Comparison of ENCODE assay signal across 1 cellular context in the genomic region with DNA sequence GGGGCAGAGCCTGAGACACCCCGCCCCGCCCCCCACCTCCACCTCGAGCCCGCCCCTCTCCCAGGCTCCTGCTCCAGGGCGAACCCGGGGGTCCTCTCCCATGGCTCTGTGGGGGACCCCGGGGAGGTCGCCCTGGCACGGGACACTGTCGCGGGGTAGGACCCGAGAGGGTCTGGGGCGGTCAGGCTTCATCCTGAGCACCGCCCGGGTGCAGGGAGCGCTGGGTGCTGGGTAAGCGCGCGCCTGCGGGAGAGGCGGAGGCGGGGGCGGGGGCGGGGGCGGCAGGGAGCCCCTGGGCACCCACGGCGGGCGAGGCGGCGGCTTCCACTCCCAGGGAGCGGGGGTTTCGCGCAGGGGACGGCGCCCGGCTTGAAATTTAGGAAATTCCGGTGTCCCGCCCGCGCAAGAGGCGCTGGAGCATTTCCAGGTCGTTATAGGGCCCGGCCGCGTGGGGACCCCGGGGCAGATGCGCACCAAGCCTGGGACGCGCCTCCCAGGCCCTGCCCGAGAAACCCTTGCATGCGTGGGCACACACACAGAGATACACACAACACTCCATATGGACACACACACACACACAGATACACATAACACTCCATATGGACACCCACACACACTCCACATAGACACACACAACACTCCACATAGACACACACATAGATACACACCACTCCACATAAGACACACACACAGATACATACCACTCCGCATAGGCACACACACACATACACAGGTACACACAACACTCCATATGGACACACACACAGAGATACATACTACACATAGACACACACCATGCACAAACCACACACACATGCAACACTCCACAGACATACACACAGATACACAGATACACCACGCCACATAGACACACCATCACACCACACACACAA.
A peak's percentile ranks its signal among the peaks of the same experiment; 100 is the strongest.
TF ChIP-seq lines count a peak whose summit lies in the region.

No MANE protein-coding gene starts in this region.

TF ChIP-seq in K562, 482 proteins besides CTCF, POLR2A, EP300 and RAD21 (continued from another document and continues in another):
- TF ChIP-seq, protein P1, sequence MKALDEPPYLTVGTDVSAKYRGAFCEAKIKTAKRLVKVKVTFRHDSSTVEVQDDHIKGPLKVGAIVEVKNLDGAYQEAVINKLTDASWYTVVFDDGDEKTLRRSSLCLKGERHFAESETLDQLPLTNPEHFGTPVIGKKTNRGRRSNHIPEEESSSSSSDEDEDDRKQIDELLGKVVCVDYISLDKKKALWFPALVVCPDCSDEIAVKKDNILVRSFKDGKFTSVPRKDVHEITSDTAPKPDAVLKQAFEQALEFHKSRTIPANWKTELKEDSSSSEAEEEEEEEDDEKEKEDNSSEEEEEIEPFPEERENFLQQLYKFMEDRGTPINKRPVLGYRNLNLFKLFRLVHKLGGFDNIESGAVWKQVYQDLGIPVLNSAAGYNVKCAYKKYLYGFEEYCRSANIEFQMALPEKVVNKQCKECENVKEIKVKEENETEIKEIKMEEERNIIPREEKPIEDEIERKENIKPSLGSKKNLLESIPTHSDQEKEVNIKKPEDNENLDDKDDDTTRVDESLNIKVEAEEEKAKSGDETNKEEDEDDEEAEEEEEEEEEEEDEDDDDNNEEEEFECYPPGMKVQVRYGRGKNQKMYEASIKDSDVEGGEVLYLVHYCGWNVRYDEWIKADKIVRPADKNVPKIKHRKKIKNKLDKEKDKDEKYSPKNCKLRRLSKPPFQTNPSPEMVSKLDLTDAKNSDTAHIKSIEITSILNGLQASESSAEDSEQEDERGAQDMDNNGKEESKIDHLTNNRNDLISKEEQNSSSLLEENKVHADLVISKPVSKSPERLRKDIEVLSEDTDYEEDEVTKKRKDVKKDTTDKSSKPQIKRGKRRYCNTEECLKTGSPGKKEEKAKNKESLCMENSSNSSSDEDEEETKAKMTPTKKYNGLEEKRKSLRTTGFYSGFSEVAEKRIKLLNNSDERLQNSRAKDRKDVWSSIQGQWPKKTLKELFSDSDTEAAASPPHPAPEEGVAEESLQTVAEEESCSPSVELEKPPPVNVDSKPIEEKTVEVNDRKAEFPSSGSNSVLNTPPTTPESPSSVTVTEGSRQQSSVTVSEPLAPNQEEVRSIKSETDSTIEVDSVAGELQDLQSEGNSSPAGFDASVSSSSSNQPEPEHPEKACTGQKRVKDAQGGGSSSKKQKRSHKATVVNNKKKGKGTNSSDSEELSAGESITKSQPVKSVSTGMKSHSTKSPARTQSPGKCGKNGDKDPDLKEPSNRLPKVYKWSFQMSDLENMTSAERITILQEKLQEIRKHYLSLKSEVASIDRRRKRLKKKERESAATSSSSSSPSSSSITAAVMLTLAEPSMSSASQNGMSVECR (CRISPR knock-in tag; IDR thresholded peaks at IDR 0.05) = peak; percentile 36; the same call in 1 of the 2 replicates
- TF ChIP-seq MIER1 (IDR thresholded peaks at IDR 0.05; ENCODE audit: low read depth) = peak; percentile 65; the same call in 1 of the 2 replicates
- peak; percentile 61 for TF ChIP-seq CTBP1 (IDR thresholded peaks at IDR 0.05; ENCODE audit: borderline replicate concordance)
- TF ChIP-seq CXXC5 (CRISPR knock-in tag; IDR thresholded peaks at IDR 0.05) = peak; percentile 39
- TF ChIP-seq ETV6 (IDR thresholded peaks at IDR 0.05; ENCODE audit: borderline replicate concordance in 1 of 2, low read depth in 2 of 2, low read length in 1 of 2) = no peak
- no peak for TF ChIP-seq ETV6 (CRISPR knock-in tag; IDR thresholded peaks at IDR 0.05; ENCODE audit: borderline replicate concordance)
- TF ChIP-seq, protein P2, sequence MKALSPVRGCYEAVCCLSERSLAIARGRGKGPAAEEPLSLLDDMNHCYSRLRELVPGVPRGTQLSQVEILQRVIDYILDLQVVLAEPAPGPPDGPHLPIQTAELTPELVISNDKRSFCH (CRISPR knock-in tag; IDR thresholded peaks at IDR 0.05) = no peak
- TF ChIP-seq, protein P2 (tag; IDR thresholded peaks at IDR 0.05) = peak; percentile 47; the same call in 1 of the 2 replicates
- 0 out of 2 replicates have a peak, but pooled peaks have one; percentile 48 for TF ChIP-seq MYC (IDR thresholded peaks at IDR 0.05; ENCODE audit: low read depth, low read length)
- no peak for TF ChIP-seq MYC (CRISPR knock-in tag; IDR thresholded peaks at IDR 0.05; ENCODE audit: borderline replicate concordance, low read depth)
- peak; percentile 66 for TF ChIP-seq TOE1 (IDR thresholded peaks at IDR 0.05; ENCODE audit: borderline replicate concordance)
- no peak for TF ChIP-seq TOE1 (CRISPR knock-in tag; IDR thresholded peaks at IDR 0.05; ENCODE audit: borderline replicate concordance, low read depth)
- no peak for TF ChIP-seq ILK (tag; IDR thresholded peaks at IDR 0.05; ENCODE audit: borderline replicate concordance, low read depth)
- peak; percentile 39 for TF ChIP-seq KDM5B (IDR thresholded peaks at IDR 0.05; ENCODE audit: insufficient replicate concordance, low read depth, low read length)
- no peak for TF ChIP-seq TCF3 (CRISPR knock-in tag; IDR thresholded peaks at IDR 0.05)
- peak in 1 of 2 experiments; percentile 49; a peak in 1 of 3 replicates for TF ChIP-seq CBX3 (IDR thresholded peaks at IDR 0.05; ENCODE audit: borderline replicate concordance in 1 of 2, low read length in 2 of 2)
- TF ChIP-seq MBD2 (IDR thresholded peaks at IDR 0.05; ENCODE audit: borderline replicate concordance, low read depth) = peak; percentile 25; the same call in 1 of the 2 replicates
- peak; percentile 18; the same call in 1 of the 2 replicates for TF ChIP-seq ZNF316 (IDR thresholded peaks at IDR 0.05)
- peak; percentile 79 for TF ChIP-seq NFATC3 (IDR thresholded peaks at IDR 0.05)
- TF ChIP-seq SAFB (IDR thresholded peaks at IDR 0.05; ENCODE audit: borderline replicate concordance, low read depth, low read length) = 0 out of 2 replicates have a peak, but pooled peaks have one; percentile 33
- TF ChIP-seq SMARCA4 (IDR thresholded peaks at IDR 0.05) = peak; percentile 54
- peak; percentile 51 for TF ChIP-seq NCOA4 (IDR thresholded peaks at IDR 0.05; ENCODE audit: partially characterized antibody)
- peak; percentile 49; the same call in 1 of the 2 replicates for TF ChIP-seq MYBL2 (IDR thresholded peaks at IDR 0.05; ENCODE audit: low read depth)
- no peak for TF ChIP-seq MYBL2 (CRISPR knock-in tag; IDR thresholded peaks at IDR 0.05; ENCODE audit: borderline replicate concordance)
- TF ChIP-seq, protein P3, sequence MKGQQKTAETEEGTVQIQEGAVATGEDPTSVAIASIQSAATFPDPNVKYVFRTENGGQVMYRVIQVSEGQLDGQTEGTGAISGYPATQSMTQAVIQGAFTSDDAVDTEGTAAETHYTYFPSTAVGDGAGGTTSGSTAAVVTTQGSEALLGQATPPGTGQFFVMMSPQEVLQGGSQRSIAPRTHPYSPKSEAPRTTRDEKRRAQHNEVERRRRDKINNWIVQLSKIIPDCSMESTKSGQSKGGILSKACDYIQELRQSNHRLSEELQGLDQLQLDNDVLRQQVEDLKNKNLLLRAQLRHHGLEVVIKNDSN (CRISPR knock-in tag; IDR thresholded peaks at IDR 0.05) = 0 out of 2 replicates have a peak, but pooled peaks have one; percentile 7
- no peak for TF ChIP-seq ZNF644 (tag; IDR thresholded peaks at IDR 0.05; ENCODE audit: low read depth)
- TF ChIP-seq SP1 (CRISPR knock-in tag; IDR thresholded peaks at IDR 0.05) = peak; percentile 50; the same call in 1 of the 2 replicates
- TF ChIP-seq NRF1 (conservative IDR thresholded peaks at IDR 0.05 in 1 of 2, IDR thresholded peaks at IDR 0.05 in 1 of 2) = peak; percentile 75 to 82
- TF ChIP-seq ZBTB7A (IDR thresholded peaks at IDR 0.05; ENCODE audit: borderline replicate concordance, control insufficient read depth, low read depth, low read length) = peak; percentile 83; the same call in 1 of the 2 replicates
- TF ChIP-seq NFRKB (IDR thresholded peaks at IDR 0.05; ENCODE audit: low read depth) = peak; percentile 57; the same call in 1 of the 2 replicates
- TF ChIP-seq, protein P4, sequence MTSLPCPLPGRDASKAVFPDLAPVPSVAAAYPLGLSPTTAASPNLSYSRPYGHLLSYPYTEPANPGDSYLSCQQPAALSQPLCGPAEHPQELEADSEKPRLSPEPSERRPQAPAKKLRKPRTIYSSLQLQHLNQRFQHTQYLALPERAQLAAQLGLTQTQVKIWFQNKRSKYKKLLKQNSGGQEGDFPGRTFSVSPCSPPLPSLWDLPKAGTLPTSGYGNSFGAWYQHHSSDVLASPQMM (CRISPR knock-in tag; IDR thresholded peaks at IDR 0.05) = no peak
- peak; percentile 84 for TF ChIP-seq GATAD2A (IDR thresholded peaks at IDR 0.05)
- TF ChIP-seq, protein P5, sequence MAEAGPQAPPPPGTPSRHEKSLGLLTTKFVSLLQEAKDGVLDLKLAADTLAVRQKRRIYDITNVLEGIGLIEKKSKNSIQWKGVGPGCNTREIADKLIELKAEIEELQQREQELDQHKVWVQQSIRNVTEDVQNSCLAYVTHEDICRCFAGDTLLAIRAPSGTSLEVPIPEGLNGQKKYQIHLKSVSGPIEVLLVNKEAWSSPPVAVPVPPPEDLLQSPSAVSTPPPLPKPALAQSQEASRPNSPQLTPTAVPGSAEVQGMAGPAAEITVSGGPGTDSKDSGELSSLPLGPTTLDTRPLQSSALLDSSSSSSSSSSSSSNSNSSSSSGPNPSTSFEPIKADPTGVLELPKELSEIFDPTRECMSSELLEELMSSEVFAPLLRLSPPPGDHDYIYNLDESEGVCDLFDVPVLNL (CRISPR knock-in tag; IDR thresholded peaks at IDR 0.05; ENCODE audit: low read depth) = no peak
- no peak for TF ChIP-seq BCL6 (CRISPR knock-in tag; IDR thresholded peaks at IDR 0.05)
- TF ChIP-seq ZSCAN32 (CRISPR knock-in tag; IDR thresholded peaks at IDR 0.05) = no peak
- TF ChIP-seq NFE2L1 (tag; IDR thresholded peaks at IDR 0.05; ENCODE audit: borderline replicate concordance, low read depth) = no peak
- no peak for TF ChIP-seq FOXK1 (CRISPR knock-in tag; IDR thresholded peaks at IDR 0.05; ENCODE audit: borderline replicate concordance)
- TF ChIP-seq NR2C1 (IDR thresholded peaks at IDR 0.05) = peak; percentile 39; the same call in 1 of the 2 replicates
- TF ChIP-seq NR2C1 (tag; IDR thresholded peaks at IDR 0.05) = no peak
- TF ChIP-seq, protein P6, sequence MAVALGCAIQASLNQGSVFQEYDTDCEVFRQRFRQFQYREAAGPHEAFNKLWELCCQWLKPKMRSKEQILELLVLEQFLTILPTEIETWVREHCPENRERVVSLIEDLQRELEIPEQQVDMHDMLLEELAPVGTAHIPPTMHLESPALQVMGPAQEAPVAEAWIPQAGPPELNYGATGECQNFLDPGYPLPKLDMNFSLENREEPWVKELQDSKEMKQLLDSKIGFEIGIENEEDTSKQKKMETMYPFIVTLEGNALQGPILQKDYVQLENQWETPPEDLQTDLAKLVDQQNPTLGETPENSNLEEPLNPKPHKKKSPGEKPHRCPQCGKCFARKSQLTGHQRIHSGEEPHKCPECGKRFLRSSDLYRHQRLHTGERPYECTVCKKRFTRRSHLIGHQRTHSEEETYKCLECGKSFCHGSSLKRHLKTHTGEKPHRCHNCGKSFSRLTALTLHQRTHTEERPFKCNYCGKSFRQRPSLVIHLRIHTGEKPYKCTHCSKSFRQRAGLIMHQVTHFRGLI (CRISPR knock-in tag; IDR thresholded peaks at IDR 0.05) = no peak
- TF ChIP-seq, protein P7, sequence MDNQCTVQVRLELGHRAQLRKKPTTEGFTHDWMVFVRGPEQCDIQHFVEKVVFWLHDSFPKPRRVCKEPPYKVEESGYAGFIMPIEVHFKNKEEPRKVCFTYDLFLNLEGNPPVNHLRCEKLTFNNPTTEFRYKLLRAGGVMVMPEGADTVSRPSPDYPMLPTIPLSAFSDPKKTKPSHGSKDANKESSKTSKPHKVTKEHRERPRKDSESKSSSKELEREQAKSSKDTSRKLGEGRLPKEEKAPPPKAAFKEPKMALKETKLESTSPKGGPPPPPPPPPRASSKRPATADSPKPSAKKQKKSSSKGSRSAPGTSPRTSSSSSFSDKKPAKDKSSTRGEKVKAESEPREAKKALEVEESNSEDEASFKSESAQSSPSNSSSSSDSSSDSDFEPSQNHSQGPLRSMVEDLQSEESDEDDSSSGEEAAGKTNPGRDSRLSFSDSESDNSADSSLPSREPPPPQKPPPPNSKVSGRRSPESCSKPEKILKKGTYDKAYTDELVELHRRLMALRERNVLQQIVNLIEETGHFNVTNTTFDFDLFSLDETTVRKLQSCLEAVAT (IDR thresholded peaks at IDR 0.05) = peak; percentile 66 to 82; a peak in 3 of 4 replicates
- no peak for TF ChIP-seq SRSF7 (optimal IDR thresholded peaks at IDR 0.05; ENCODE audit: low read depth, low read length)
- no peak for TF ChIP-seq ZNF133 (CRISPR knock-in tag; IDR thresholded peaks at IDR 0.05)
- TF ChIP-seq TFAM (CRISPR knock-in tag; conservative IDR thresholded peaks at IDR 0.05) = no peak
- TF ChIP-seq EGR1 (conservative IDR thresholded peaks at IDR 0.05) = peak; percentile 87
- TF ChIP-seq CBX1 (IDR thresholded peaks at IDR 0.05; ENCODE audit: low read depth) = peak; percentile 47; the same call in 1 of the 2 replicates
- TF ChIP-seq SAP30 (IDR thresholded peaks at IDR 0.05; ENCODE audit: borderline replicate concordance, insufficient read depth, low read depth, low read length, poor library complexity, severe bottlenecking) = peak; percentile 1
- TF ChIP-seq CSDE1 (IDR thresholded peaks at IDR 0.05) = peak in 1 of 2 experiments; percentile 67; a peak in 2 of 4 replicates
- TF ChIP-seq, protein P8, sequence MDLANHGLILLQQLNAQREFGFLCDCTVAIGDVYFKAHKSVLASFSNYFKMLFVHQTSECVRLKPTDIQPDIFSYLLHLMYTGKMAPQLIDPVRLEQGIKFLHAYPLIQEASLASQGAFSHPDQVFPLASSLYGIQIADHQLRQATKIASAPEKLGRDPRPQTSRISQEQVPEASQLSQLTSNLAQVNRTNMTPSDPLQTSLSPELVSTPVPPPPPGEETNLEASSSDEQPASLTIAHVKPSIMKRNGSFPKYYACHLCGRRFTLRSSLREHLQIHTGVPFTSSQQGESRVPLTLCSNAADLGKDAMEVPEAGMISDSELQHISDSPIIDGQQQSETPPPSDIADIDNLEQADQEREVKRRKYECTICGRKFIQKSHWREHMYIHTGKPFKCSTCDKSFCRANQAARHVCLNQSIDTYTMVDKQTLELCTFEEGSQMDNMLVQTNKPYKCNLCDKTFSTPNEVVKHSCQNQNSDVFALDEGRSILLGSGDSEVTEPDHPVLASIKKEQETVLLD (IDR thresholded peaks at IDR 0.05) = peak; percentile 85
- TF ChIP-seq SMARCE1 (IDR thresholded peaks at IDR 0.05) = peak; percentile 69
- no peak for TF ChIP-seq RBM14 (IDR thresholded peaks at IDR 0.05; ENCODE audit: borderline replicate concordance, insufficient read depth, low read depth, low read length)
- TF ChIP-seq FOXK2 (conservative IDR thresholded peaks at IDR 0.05 in 1 of 2, IDR thresholded peaks at IDR 0.05 in 1 of 2; ENCODE audit: low read depth in 2 of 2) = peak; percentile 64 to 73
